In genomic region chr1:32991819-32992488, GRCh38 we compare ENCODE assay signal across 8 cellular contexts. TPM values are rescaled to one million over a fixed set of nuclear protein-coding genes. Genes with fewer than 3 reads are reported as not detected.
DNase-seq lines count a peak whose midpoint lies in the region; ATAC-seq and TF ChIP-seq lines count a peak whose summit lies in the region.

No MANE protein-coding gene starts in this region.

- no peak overlapping the region for H3K27ac ChIP-seq in GM23338 (ENCODE audit: low read depth)

- no peaks in the 10 kb centered on the region for H3K79me2 ChIP-seq in GM23338 (replicated peaks; ENCODE audit: insufficient read depth)

- H3K27me3 Mint-ChIP-seq in GM23338 (ENCODE audit: insufficient read depth, low read depth, poor library complexity): peaks cover 16% of the 10 kb centered on the region
- no peaks in the 10 kb centered on the region for H3K27me3 Mint-ChIP-seq in activated CD8-positive, alpha-beta T cell treated with anti-CD3 and anti-CD28 coated beads for 36 hours
- no peaks in the 10 kb centered on the region for H3K27me3 Mint-ChIP-seq in nephron (ENCODE audit: low read depth)
- no peaks in the 10 kb centered on the region for H3K27me3 Mint-ChIP-seq in glutamatergic neuron (ENCODE audit: unreplicated experiment)

- no peak for DNase-seq in GM23338 (ENCODE audit: low spot score)
- DNase-seq in activated CD8-positive, alpha-beta T cell treated with anti-CD3 and anti-CD28 coated beads for 36 hours: no peak
- no peak for DNase-seq in posterior cingulate gyrus
- DNase-seq in glutamatergic neuron: no peak
- DNase-seq in HEK293T (ENCODE audit: extremely low spot score): no peak
- DNase-seq in activated CD8-positive, alpha-beta memory T cell treated with anti-CD3 and anti-CD28 coated beads, Interleukin-2, amount 50 U/mL, for 4 hours: no peak

- TF ChIP-seq CTCF in GM23338 (conservative IDR thresholded peaks at IDR 0.05; ENCODE audit: low read depth in 2 of 2) (no peak), nephron (IDR thresholded peaks at IDR 0.05; ENCODE audit: unreplicated experiment in 3 of 3) (no peak), glutamatergic neuron (IDR thresholded peaks at IDR 0.05; ENCODE audit: partially characterized antibody, unreplicated experiment) (no peak)
- no peak for TF ChIP-seq CTCF in activated CD8-positive, alpha-beta T cell treated with anti-CD3 and anti-CD28 coated beads for 36 hours (IDR thresholded peaks at IDR 0.05)

- H3K36me3 Mint-ChIP-seq in GM23338 (ENCODE audit: low read depth) (no peaks in the 10 kb centered on the region), nephron (ENCODE audit: low read depth) (no peaks in the 10 kb centered on the region), glutamatergic neuron (ENCODE audit: unreplicated experiment) (no peaks in the 10 kb centered on the region)
- H3K36me3 Mint-ChIP-seq in activated CD8-positive, alpha-beta T cell treated with anti-CD3 and anti-CD28 coated beads for 36 hours (ENCODE audit: low read depth): no peaks in the 10 kb centered on the region

- no peaks in the 10 kb centered on the region for H4K20me1 ChIP-seq in GM23338 (replicated peaks; ENCODE audit: insufficient read depth)

- no peak overlapping the region for H3K4me3 ChIP-seq in GM23338

- H3K4me1 Mint-ChIP-seq in GM23338 (peaks cover 22% of the 10 kb centered on the region), nephron (peaks cover 29% of the 10 kb centered on the region), glutamatergic neuron (ENCODE audit: low read depth, unreplicated experiment) (peaks cover 4% of the 10 kb centered on the region)
- H3K4me1 Mint-ChIP-seq in activated CD8-positive, alpha-beta T cell treated with anti-CD3 and anti-CD28 coated beads for 36 hours (ENCODE audit: low read depth): peaks cover 38% of the 10 kb centered on the region

- H3K4me3 Mint-ChIP-seq in GM23338 (no peak overlapping the region; the same call in 2 of the 3 replicates), nephron (no peak overlapping the region), glutamatergic neuron (ENCODE audit: unreplicated experiment) (no peak overlapping the region)
- H3K4me3 Mint-ChIP-seq in activated CD8-positive, alpha-beta T cell treated with anti-CD3 and anti-CD28 coated beads for 36 hours: no peak overlapping the region

- no peak overlapping the region for H2AFZ ChIP-seq in GM23338

- H3F3A ChIP-seq in GM23338 (replicated peaks; ENCODE audit: low read depth): no peaks in the 10 kb centered on the region

- intact Hi-C loops in activated CD8-positive, alpha-beta T cell treated with anti-CD3 and anti-CD28 coated beads for 36 hours (cut with micrococcal nuclease): loop anchor here (10.0 kb wide), 1 partner anchor 57 kb away; no protein-coding TSS in a partner anchor
- intact Hi-C loops in posterior cingulate gyrus (cut with DNase I): no loop called here

- H3K4me1 ChIP-seq in GM23338 (ENCODE audit: insufficient read depth): peaks cover 7% of the 10 kb centered on the region; the same call in 1 of the 2 replicates

- ATAC-seq in GM18511 (IDR thresholded peaks at IDR 0.05; ENCODE audit: unreplicated experiment) (peak; percentile 38), GM23338 (no peak; the same call in 2 of the 3 replicates)
- ATAC-seq in activated CD8-positive, alpha-beta T cell treated with anti-CD3 and anti-CD28 coated beads for 36 hours: no peak

- H3K9me2 ChIP-seq in GM23338 (ENCODE audit: insufficient read depth): no peaks in the 10 kb centered on the region

- POLR2A ChIA-PET in activated CD8-positive, alpha-beta T cell treated with anti-CD3 and anti-CD28 coated beads for 36 hours (lab: Charles Lee): interaction anchor here (1.0 to 3.1 kb wide), 4 partner anchors 11 to 96 kb away, joined by 3 to 12 read pairs (median 4); no protein-coding TSS in a partner anchor
- POLR2A ChIA-PET in HEK293T (lab: Yijun Ruan, JAX): interaction anchor here (3.0 kb wide), 1 partner anchor 28 kb away, joined by 15 read pairs; the partner anchor contains the start of gene RNF19B

- CTCF ChIA-PET in activated CD8-positive, alpha-beta T cell treated with anti-CD3 and anti-CD28 coated beads for 36 hours (lab: Charles Lee): interaction anchor here (1.0 to 2.5 kb wide), 9 partner anchors 8 to 94 kb away, joined by 3 to 7 read pairs (median 4); no protein-coding TSS in a partner anchor
- CTCF ChIA-PET in HEK293T (lab: Yijun Ruan, JAX): interaction anchor here (1.0 kb wide), 1 partner anchor 9 kb away, joined by 3 read pairs; no protein-coding TSS in a partner anchor

- no peaks in the 10 kb centered on the region for H3K36me3 ChIP-seq in GM23338 (ENCODE audit: insufficient read depth)

- H3K4me2 ChIP-seq in GM23338: peak overlapping the region; percentile 9; the same call in 1 of the 2 replicates

- H3K27ac Mint-ChIP-seq in GM23338 (no peak overlapping the region), nephron (peak overlapping the region; percentile 47 to 89 (median 69)), glutamatergic neuron (ENCODE audit: unreplicated experiment) (no peak overlapping the region)
- peak overlapping the region; percentile 21 for H3K27ac Mint-ChIP-seq in activated CD8-positive, alpha-beta T cell treated with anti-CD3 and anti-CD28 coated beads for 36 hours

- H3K27me3 ChIP-seq in GM23338 (ENCODE audit: insufficient read depth): no peaks in the 10 kb centered on the region

- H3K9me3 Mint-ChIP-seq in GM23338 (no peaks in the 10 kb centered on the region), nephron (no peaks in the 10 kb centered on the region), glutamatergic neuron (ENCODE audit: unreplicated experiment) (peaks cover 2% of the 10 kb centered on the region)
- no peaks in the 10 kb centered on the region for H3K9me3 Mint-ChIP-seq in activated CD8-positive, alpha-beta T cell treated with anti-CD3 and anti-CD28 coated beads for 36 hours

TF ChIP-seq in GM23338, 12 proteins besides CTCF, POLR2A, EP300 and RAD21:
- TF ChIP-seq CREB1 (CRISPR knock-in tag; IDR thresholded peaks at IDR 0.05; ENCODE audit: low read depth): no peak
TF ChIP-seq in GM23338: peak in this region for 0.

TF ChIP-seq in HEK293T, 16 proteins besides CTCF, POLR2A, EP300 and RAD21:
- no peak for TF ChIP-seq FOXM1 (IDR thresholded peaks at IDR 0.05; ENCODE audit: borderline replicate concordance)

RNA-seq across cellular contexts. Expression of gene RNF19B, which starts 27.3 kb away (rescaled TPM):
- total RNA-seq in GM23338 (2014; rRNA removed; shearing (Covaris generic)): 10.6 and 11.9 TPM in 2 replicates
- polyA plus RNA-seq in GM23338 (2016; fragmentation: Nextera tagmentation; extraction: Ambion mirVana): 2.6 and 2.9 TPM in 2 replicates
- 10 to 100 TPM; 10.6 to 10.9 TPM for total RNA-seq in activated CD8-positive, alpha-beta T cell treated with anti-CD3 and anti-CD28 coated beads for 36 hours
- 18.7 TPM for total RNA-seq in glutamatergic neuron (ENCODE audit: unreplicated experiment)

RNA-seq across cellular contexts. Expression of gene AK2, which starts 44.7 kb away (rescaled TPM):
- total RNA-seq in GM23338 (2014; rRNA removed; shearing (Covaris generic)): 142 and 165 TPM in 2 replicates
- 121 and 125 TPM in 2 replicates for polyA plus RNA-seq in GM23338 (2016; fragmentation: Nextera tagmentation; extraction: Ambion mirVana)
- 100 to 1,000 TPM; 404 TPM for total RNA-seq in activated CD8-positive, alpha-beta T cell treated with anti-CD3 and anti-CD28 coated beads for 36 hours
- total RNA-seq in glutamatergic neuron (ENCODE audit: unreplicated experiment): 52.7 TPM

Comparison
In these comparisons a context has a peak if more than half of its experiments do, and no peak if none do; other contexts are left out.
1. H3K27ac Mint-ChIP-seq: peak in activated CD8-positive, alpha-beta T cell treated with anti-CD3 and anti-CD28 coated beads for 36 hours (single experiment) and nephron (3 of 3); none in GM23338 (single experiment) and glutamatergic neuron (single experiment).